ENCODE assay signal across 30 cellular contexts in the genomic region with DNA sequence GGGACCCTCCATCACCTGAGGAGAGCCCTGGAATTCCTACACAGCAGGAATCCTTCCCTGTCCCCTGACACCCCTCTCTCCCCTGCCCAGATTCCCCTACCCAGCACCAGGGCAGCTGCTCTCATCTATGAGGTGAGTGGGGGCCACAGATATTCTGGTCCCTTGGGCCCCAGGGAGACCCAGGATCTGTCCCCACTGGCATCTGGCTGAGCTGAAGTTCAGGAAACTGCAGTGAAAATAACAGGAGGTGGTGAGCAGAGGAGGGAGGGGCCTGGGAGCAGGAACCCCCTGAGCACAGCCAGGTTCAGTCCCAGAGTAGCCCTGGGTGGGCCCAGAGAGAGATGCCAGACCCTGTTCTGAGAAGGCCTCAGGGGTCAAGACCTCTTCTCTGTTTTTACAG. TPM values are rescaled to one million over a fixed set of nuclear protein-coding genes. Genes with fewer than 3 reads are reported as not detected.
"Had no signal": no experiment of that assay in that cellular context is flagged by ENCODE, and none has a peak within 500 bp of the region (broad histone marks: within the 10 kb centered on the region; RNA-seq: fewer than 3 reads in every experiment).

No MANE protein-coding gene starts in this region.

- DNase-seq: hippocampal formation; kidney glomerular epithelial cell; left cardiac atrium; lower lobe of right lung; mammary epithelial cell; mesenchymal stem cell; naive thymus-derived CD8-positive, alpha-beta T cell; occipital lobe; ovary; right lobe of liver; stimulated activated CD4-positive, alpha-beta T cell treated with anti-CD3 and anti-CD28 coated beads, Interleukin-12 subunit alpha, Interleukin-12 subunit beta, amount 100 ng/mL, for 4 hours; stimulated activated CD4-positive, alpha-beta T cell treated with anti-CD3 and anti-CD28 coated beads, Interleukin-15, amount 100 ng/mL, for 24 hours; stimulated activated CD4-positive, alpha-beta T cell treated with anti-CD3 and anti-CD28 coated beads, Interleukin-2, amount 100 ng/mL, for 24 hours; stimulated activated CD4-positive, alpha-beta T cell treated with anti-CD3 and anti-CD28 coated beads, Interleukin-4, amount 100 ng/mL, for 24 hours; stimulated activated naive CD4-positive, alpha-beta T cell treated with Interleukin-2 at 50 U/mL for 16 hours; stimulated activated naive CD8-positive, alpha-beta T cell treated with anti-CD3 and anti-CD28 coated beads, Interleukin-15, amount 100 ng/mL, for 72 hours; substantia nigra; uterus had no signal

- H3K9me3 ChIP-seq: ovary, right lobe of liver, uterus had no signal

- H3K4me1 Mint-ChIP-seq: nephron; neural crest cell; stimulated activated memory B cell treated with anti-CD40 and anti-IgM and Interleukin-4, amounts not matched to agents 10 μg/mL and 1 μg/mL and 100 μg/mL, for 72 hours had no signal

- H3K36me3 ChIP-seq: lower lobe of right lung, ovary, right atrium auricular region, right lobe of liver, uterus had no signal

- H3K27me3 ChIP-seq: ovary, right atrium auricular region, right lobe of liver, tibial nerve, uterus had no signal

- H3K4me1 ChIP-seq: lower lobe of right lung, right atrium auricular region, right lobe of liver, tibial nerve, uterus had no signal

- ATAC-seq: left cardiac atrium; left lobe of liver; lower lobe of right lung; naive thymus-derived CD8-positive, alpha-beta T cell; right lobe of liver; stimulated activated memory B cell treated with anti-CD40 and anti-IgM and Interleukin-4, amounts not matched to agents 10 μg/mL and 1 μg/mL and 100 μg/mL, for 72 hours; stimulated activated naive CD8-positive, alpha-beta T cell treated with anti-CD3 and anti-CD28 coated beads, Interleukin-15, amount 100 ng/mL, for 72 hours had no signal

- H3K27me3 Mint-ChIP-seq: progenitor cell of endocrine pancreas; stimulated activated naive CD8-positive, alpha-beta T cell treated with anti-CD3 and anti-CD28 coated beads, Interleukin-15, amount 100 ng/mL, for 72 hours had no signal

- H3K4me3 Mint-ChIP-seq: naive thymus-derived CD8-positive, alpha-beta T cell; nephron; neural crest cell; stimulated activated memory B cell treated with anti-CD40 and anti-IgM and Interleukin-4, amounts not matched to agents 10 μg/mL and 1 μg/mL and 100 μg/mL, for 72 hours; stimulated activated naive CD8-positive, alpha-beta T cell treated with anti-CD3 and anti-CD28 coated beads, Interleukin-15, amount 100 ng/mL, for 72 hours; type B pancreatic cell had no signal

- H3K27ac ChIP-seq: lower lobe of right lung, ovary, right atrium auricular region, right lobe of liver, tibial nerve, uterus had no signal

- H3K27ac Mint-ChIP-seq: nephron; progenitor cell of endocrine pancreas; stimulated activated memory B cell treated with anti-CD40 and anti-IgM and Interleukin-4, amounts not matched to agents 10 μg/mL and 1 μg/mL and 100 μg/mL, for 72 hours; stimulated activated naive CD8-positive, alpha-beta T cell treated with anti-CD3 and anti-CD28 coated beads, Interleukin-15, amount 100 ng/mL, for 72 hours; type B pancreatic cell had no signal

- H3K4me3 ChIP-seq: lower lobe of right lung, ovary, right atrium auricular region, right lobe of liver, tibial nerve, uterus had no signal

RNA-seq across cellular contexts. Expression of gene CEACAM21, which starts 10.1 kb away (rescaled TPM):
- total RNA-seq: mammary epithelial cell, progenitor cell of endocrine pancreas, renal cortical epithelial cell had no signal
- polyA plus RNA-seq: keratinocyte, mammary epithelial cell had no signal

RNA-seq across cellular contexts. Expression of gene CEACAM4, which starts 40.8 kb away (rescaled TPM):
- total RNA-seq: mammary epithelial cell; naive thymus-derived CD8-positive, alpha-beta T cell; neural crest cell; occipital lobe; progenitor cell of endocrine pancreas; pulmonary artery endothelial cell; renal cortical epithelial cell; temporal lobe had no signal
- polyA plus RNA-seq: keratinocyte; mammary epithelial cell; naive thymus-derived CD8-positive, alpha-beta T cell had no signal
